Comparison of ENCODE assay signal across 2 cellular contexts in genomic region chr1:119359730-119360129, GRCh38.
A peak's percentile ranks its signal among the peaks of the same experiment; 100 is the strongest.
TF ChIP-seq lines count a peak whose summit lies in the region.

No MANE protein-coding gene starts in this region.

TF ChIP-seq in HepG2, 621 proteins besides CTCF, POLR2A, EP300 and RAD21:
- TF ChIP-seq ZBTB25 (CRISPR knock-in tag; IDR thresholded peaks at IDR 0.05): no peak
- TF ChIP-seq MNT (IDR thresholded peaks at IDR 0.05): 0 out of 2 replicates have a peak, but pooled peaks have one; percentile 55
- TF ChIP-seq ZNF691 (CRISPR knock-in tag; IDR thresholded peaks at IDR 0.05; ENCODE audit: borderline replicate concordance, low read depth): no peak
- no peak for TF ChIP-seq WIZ (CRISPR knock-in tag; IDR thresholded peaks at IDR 0.05)
- TF ChIP-seq KDM5A (IDR thresholded peaks at IDR 0.05; ENCODE audit: borderline replicate concordance, low read length): no peak
- TF ChIP-seq ZKSCAN1 (IDR thresholded peaks at IDR 0.05; ENCODE audit: low read length): no peak
- no peak for TF ChIP-seq KMT2B (CRISPR knock-in tag; IDR thresholded peaks at IDR 0.05)
TF ChIP-seq in HepG2: peak in this region for 1.

TF ChIP-seq in GM12878, 131 proteins besides CTCF, POLR2A, EP300 and RAD21:
- TF ChIP-seq HSF1 (IDR thresholded peaks at IDR 0.05; ENCODE audit: low read depth, low read length) (no peak), MTA3 (IDR thresholded peaks at IDR 0.05; ENCODE audit: borderline replicate concordance, low read length) (no peak), MXI1 (IDR thresholded peaks at IDR 0.05; ENCODE audit: low read depth, low read length) (no peak), CEBPB (IDR thresholded peaks at IDR 0.05; ENCODE audit: borderline replicate concordance in 1 of 2, low read depth in 2 of 2, low read length in 2 of 2) (no peak), BRCA1 (IDR thresholded peaks at IDR 0.05; ENCODE audit: low read depth, low read length) (no peak), POU2F2 (IDR thresholded peaks at IDR 0.05; ENCODE audit: borderline replicate concordance, low read depth, low read length) (0 out of 3 replicates have a peak, but pooled peaks have one; percentile 31)
